ENCODE assay signal across 1 cellular context in genomic region chr10:132347211-132347930, GRCh38.
TF ChIP-seq lines count a peak whose summit lies in the region.

No MANE protein-coding gene starts in this region.

TF ChIP-seq in WTC11, 78 proteins besides CTCF, POLR2A, EP300 and RAD21 (continued from another document):
- TF ChIP-seq, protein P1, sequence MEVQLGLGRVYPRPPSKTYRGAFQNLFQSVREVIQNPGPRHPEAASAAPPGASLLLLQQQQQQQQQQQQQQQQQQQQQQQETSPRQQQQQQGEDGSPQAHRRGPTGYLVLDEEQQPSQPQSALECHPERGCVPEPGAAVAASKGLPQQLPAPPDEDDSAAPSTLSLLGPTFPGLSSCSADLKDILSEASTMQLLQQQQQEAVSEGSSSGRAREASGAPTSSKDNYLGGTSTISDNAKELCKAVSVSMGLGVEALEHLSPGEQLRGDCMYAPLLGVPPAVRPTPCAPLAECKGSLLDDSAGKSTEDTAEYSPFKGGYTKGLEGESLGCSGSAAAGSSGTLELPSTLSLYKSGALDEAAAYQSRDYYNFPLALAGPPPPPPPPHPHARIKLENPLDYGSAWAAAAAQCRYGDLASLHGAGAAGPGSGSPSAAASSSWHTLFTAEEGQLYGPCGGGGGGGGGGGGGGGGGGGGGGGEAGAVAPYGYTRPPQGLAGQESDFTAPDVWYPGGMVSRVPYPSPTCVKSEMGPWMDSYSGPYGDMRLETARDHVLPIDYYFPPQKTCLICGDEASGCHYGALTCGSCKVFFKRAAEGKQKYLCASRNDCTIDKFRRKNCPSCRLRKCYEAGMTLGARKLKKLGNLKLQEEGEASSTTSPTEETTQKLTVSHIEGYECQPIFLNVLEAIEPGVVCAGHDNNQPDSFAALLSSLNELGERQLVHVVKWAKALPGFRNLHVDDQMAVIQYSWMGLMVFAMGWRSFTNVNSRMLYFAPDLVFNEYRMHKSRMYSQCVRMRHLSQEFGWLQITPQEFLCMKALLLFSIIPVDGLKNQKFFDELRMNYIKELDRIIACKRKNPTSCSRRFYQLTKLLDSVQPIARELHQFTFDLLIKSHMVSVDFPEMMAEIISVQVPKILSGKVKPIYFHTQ (CRISPR knock-in tag; IDR thresholded peaks at IDR 0.05) = no peak
